Comparison of ENCODE assay signal across 13 cellular contexts in the genomic region with DNA sequence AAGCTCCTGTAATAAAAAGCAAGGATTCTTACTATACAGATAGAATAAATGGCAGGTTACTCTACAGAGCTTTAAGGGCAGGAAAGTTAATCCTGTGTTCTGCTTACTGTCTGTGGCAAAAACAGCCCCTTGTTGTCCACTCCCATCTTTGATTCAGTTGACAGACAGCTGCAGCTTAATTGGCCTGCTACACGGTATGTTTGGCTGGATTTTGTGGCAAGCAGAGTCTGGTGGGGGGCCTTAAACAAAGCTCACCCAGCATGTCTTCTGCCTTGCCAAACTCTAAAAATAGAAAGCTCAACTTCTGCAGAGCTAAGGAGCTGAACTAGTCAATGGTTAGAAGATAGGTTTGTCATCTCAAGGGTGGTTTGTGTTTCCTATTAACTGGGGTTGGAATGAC.
"Had no signal": no experiment of that assay in that cellular context is flagged by ENCODE, and none has a peak within 500 bp of the region (broad histone marks: within the 10 kb centered on the region; RNA-seq: fewer than 3 reads in every experiment).

No MANE protein-coding gene starts in this region.

- H3K27ac ChIP-seq: heart right ventricle, parathyroid adenoma, skin epidermis had no signal

- H3K9me3 Mint-ChIP-seq: activated naive CD8-positive, alpha-beta T cell treated with anti-CD3 and anti-CD28 coated beads for 36 hours; activated T-cell treated with anti-CD3 and anti-CD28 coated beads, Interleukin-2, amount 50 U/mL, for 4 hours had no signal

- H3K9ac ChIP-seq: parathyroid adenoma had no signal

- H3K4me3 Mint-ChIP-seq: activated naive CD8-positive, alpha-beta T cell treated with anti-CD3 and anti-CD28 coated beads for 36 hours; activated T-cell treated with anti-CD3 and anti-CD28 coated beads, Interleukin-2, amount 50 U/mL, for 4 hours had no signal

- H3K27me3 ChIP-seq: heart right ventricle had no signal

- H3K36me3 Mint-ChIP-seq: activated naive CD8-positive, alpha-beta T cell treated with anti-CD3 and anti-CD28 coated beads for 36 hours had no signal

- H3K27ac Mint-ChIP-seq: activated naive CD8-positive, alpha-beta T cell treated with anti-CD3 and anti-CD28 coated beads for 36 hours had no signal

- H3K4me3 ChIP-seq: heart right ventricle, skin epidermis had no signal

- ATAC-seq: activated T-cell treated with anti-CD3 and anti-CD28 coated beads, Interleukin-2, amount 50 U/mL, for 4 hours; heart right ventricle; left lobe of liver had no signal

- H2AFZ ChIP-seq: parathyroid adenoma had no signal

- H3K36me3 ChIP-seq: heart right ventricle had no signal

- H3K4me1 Mint-ChIP-seq: activated naive CD8-positive, alpha-beta T cell treated with anti-CD3 and anti-CD28 coated beads for 36 hours had no signal

- H3K4me1 ChIP-seq: parathyroid adenoma had no signal

- DNase-seq: activated CD4-positive, alpha-beta T cell treated with anti-CD3 and anti-CD28 coated beads for 1 hour; activated CD4-positive, alpha-beta T cell treated with anti-CD3 and anti-CD28 coated beads, Interleukin-2, amount 50 U/mL, for 48 hours; activated gamma-delta T cell treated with Interleukin-2 at 50 U/mL for 16 hours; activated naive CD8-positive, alpha-beta T cell treated with anti-CD3 and anti-CD28 coated beads for 36 hours; activated T-cell treated with anti-CD3 and anti-CD28 coated beads, Interleukin-2, amount 50 U/mL, for 4 hours; anterior cingulate cortex; foreskin melanocyte; heart right ventricle; islet precursor cell; T-helper 2 cell had no signal
